In the genomic region with DNA sequence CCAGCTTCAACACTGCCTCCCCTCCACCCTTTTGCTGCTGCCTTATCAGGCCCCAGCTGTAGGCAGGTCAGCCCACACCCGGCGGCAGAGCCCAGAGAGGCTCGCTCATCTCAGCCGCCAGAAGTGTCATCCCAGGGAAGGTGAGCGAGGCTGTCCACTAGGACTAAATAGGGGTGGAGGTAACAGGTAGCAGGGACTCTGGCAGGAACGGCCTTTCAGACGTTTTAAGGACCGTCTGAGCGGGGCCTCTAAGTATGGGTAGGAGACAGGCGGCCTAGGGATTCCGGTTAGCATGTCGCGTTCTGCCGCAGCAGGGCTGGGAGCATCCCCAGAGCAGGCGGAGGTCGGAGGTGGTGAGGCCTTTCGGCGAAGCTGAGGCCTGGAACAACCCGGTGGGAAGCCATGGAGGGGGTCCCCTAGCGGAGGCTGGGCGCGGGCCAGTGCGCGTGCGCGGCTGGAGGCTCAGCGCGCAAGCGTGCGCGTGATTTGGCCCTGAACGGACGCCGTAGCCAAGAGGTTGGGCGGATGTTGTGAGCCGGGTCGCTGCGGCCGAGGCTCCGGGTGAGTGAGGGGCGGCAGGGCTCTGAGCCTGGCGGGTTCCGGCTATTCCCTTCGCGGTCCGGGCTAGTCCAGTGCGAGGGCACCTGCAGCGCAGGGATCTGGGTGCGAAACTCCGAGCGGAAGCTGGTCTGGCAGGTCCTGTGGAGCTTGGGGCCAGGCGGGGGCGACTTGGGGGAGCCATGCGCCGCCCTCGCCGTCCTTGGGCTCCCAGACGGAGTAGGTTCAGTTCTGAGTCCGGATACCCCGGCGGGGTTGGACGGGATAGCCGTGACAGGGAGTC, we compare ENCODE assay signal across 8 cellular contexts. TPM values are rescaled to one million over a fixed set of nuclear protein-coding genes. Genes with fewer than 3 reads are reported as not detected.
DNase-seq lines count a peak whose midpoint lies in the region; ATAC-seq and TF ChIP-seq lines count a peak whose summit lies in the region.

TSS of gene MST1 (minus strand) at position 429 of the 841 bp plus-strand sequence. CDS start 783 bp downstream, outside the sequence.
TSS of gene RNF123 (plus strand) at position 512 of the 841 bp plus-strand sequence. CDS start 1,609 bp downstream, outside the sequence.

- no peaks in the 10 kb centered on the region for H4K20me1 ChIP-seq in hepatocyte (ENCODE audit: insufficient read depth, poor library complexity, severe bottlenecking)

- peak within 1 kb of the TSS; percentile 97 for H2AFZ ChIP-seq in hepatocyte

- intact Hi-C loops in ascending aorta (cut with DNase I) (loop anchor here (1.0 kb wide), 1 partner anchor 34 kb away; the partner anchor contains the start of gene GMPPB), gastrocnemius medialis (cut with DNase I; ENCODE audit: low total_unique reads) (loop anchor here (2.0 kb wide), 1 partner anchor 14 kb away; the partner anchor contains the start of gene APEH)

- DNase-seq in ascending aorta (ENCODE audit: low spot score in 2 of 2), result peak in 1 of 2 donors; percentile 94
- peak; percentile 95 for DNase-seq in hepatocyte (ENCODE audit: low spot score)
- peak; percentile 78 to 86 for DNase-seq in gastrocnemius medialis
- DNase-seq in NCI-H446 (lab: John Stamatoyannopoulos, UW), result no peak
- DNase-seq in DMS153 treated with DMSO at 0.1 percent for 48 hours (lab: John Stamatoyannopoulos, UW; ENCODE audit: unreplicated experiment), result no peak

- H3K4me1 ChIP-seq in ascending aorta (peaks cover 0 to 24% of the 10 kb centered on the region in 2 donors), hepatocyte (ENCODE audit: insufficient read depth) (peaks cover 9% of the 10 kb centered on the region), gastrocnemius medialis (peaks cover 47 to 63% of the 10 kb centered on the region in 2 donors)

- no peaks in the 10 kb centered on the region for H3K36me3 ChIP-seq in ascending aorta
- H3K36me3 ChIP-seq in hepatocyte (replicated peaks; ENCODE audit: insufficient read depth, low read depth), result no peaks in the 10 kb centered on the region
- no peaks in the 10 kb centered on the region for H3K36me3 ChIP-seq in gastrocnemius medialis

- H3K27me3 ChIP-seq in ascending aorta (no peaks in the 10 kb centered on the region), hepatocyte (no peaks in the 10 kb centered on the region), gastrocnemius medialis (peaks cover 0 to 3% (median 0%) of the 10 kb centered on the region in 3 donors)

- H3K79me2 ChIP-seq in hepatocyte, result peaks cover 43% of the 10 kb centered on the region

- H3K4me2 ChIP-seq in hepatocyte, result peak within 1 kb of the TSS; percentile 93

- in situ Hi-C loops in gastrocnemius medialis (cut with MboI; ENCODE audit: low sequenced_read_pairs in 4 of 4), result no loop called here

- peak; percentile 18 to 45 (median 24) for TF ChIP-seq CTCF in ascending aorta (IDR thresholded peaks at IDR 0.05)
- TF ChIP-seq CTCF in hepatocyte (IDR thresholded peaks at IDR 0.05; ENCODE audit: poor library complexity), result peak; percentile 18
- TF ChIP-seq CTCF in gastrocnemius medialis (IDR thresholded peaks at IDR 0.05 in 4 of 5, conservative IDR thresholded peaks at IDR 0.05 in 1 of 5), result peak in 4 of 5 experiments; percentile 27 to 51 (median 41)

- H3K4me3 ChIP-seq in ascending aorta (peak within 1 kb of the TSS; percentile 88 to 92), hepatocyte (peak within 1 kb of the TSS; percentile 95), gastrocnemius medialis (peak within 1 kb of the TSS; percentile 91 to 100 (median 98))

- H3K9me2 ChIP-seq in hepatocyte (replicated peaks; ENCODE audit: insufficient read depth), result no peaks in the 10 kb centered on the region

- WGBS in hepatocyte (ENCODE audit: low lambda C conversion rate, missing lambda C conversion rate), result 3% methylated on average over 55 of the region's 63 CpGs

- TF ChIP-seq POLR2A in GM10847 (IDR thresholded peaks at IDR 0.05; ENCODE audit: extremely low read depth, insufficient read length), result peak; percentile 51
- TF ChIP-seq POLR2A in Raji (IDR thresholded peaks at IDR 0.05; ENCODE audit: insufficient read depth, low read depth, low read length), result peak; percentile 93
- TF ChIP-seq POLR2A in gastrocnemius medialis (IDR thresholded peaks at IDR 0.05), result peak; percentile 82 to 83

- H3K27ac ChIP-seq in ascending aorta (peak within 1 kb of the TSS; percentile 67 to 71), hepatocyte (peak within 1 kb of the TSS; percentile 95), gastrocnemius medialis (peak within 1 kb of the TSS; percentile 92 to 99 (median 96))

- H3K9me3 ChIP-seq in ascending aorta, result no peaks in the 10 kb centered on the region
- H3K9me3 ChIP-seq in hepatocyte (ENCODE audit: low read depth), result no peaks in the 10 kb centered on the region
- H3K9me3 ChIP-seq in gastrocnemius medialis, result no peaks in the 10 kb centered on the region

- ATAC-seq in HG02759 (IDR thresholded peaks at IDR 0.05; ENCODE audit: unreplicated experiment) (peak; percentile 70), gastrocnemius medialis (peak; percentile 73 to 81)

RNA-seq across cellular contexts. Expression of gene MST1, which starts in this region (rescaled TPM):
- total RNA-seq in ascending aorta (12.6 TPM), hepatocyte (90.3 and 116 TPM in 2 replicates), gastrocnemius medialis (1 to 10 TPM in 3 of 4 donors, under 1 TPM in 1; 0.10 to 4.8 (median 2.4) TPM)
- 137 and 158 TPM in 2 replicates for polyA plus RNA-seq in hepatocyte

RNA-seq across cellular contexts. Expression of gene RNF123, which starts in this region (rescaled TPM):
- total RNA-seq in ascending aorta (33.1 TPM), hepatocyte (27.7 and 32.1 TPM in 2 replicates), gastrocnemius medialis (100 to 1,000 TPM in 3 of 4 donors, 10 to 100 TPM in 1; 82.8 to 132 (median 128) TPM)
- polyA plus RNA-seq in hepatocyte, result 34.6 and 39.1 TPM in 2 replicates

Comparison
In these comparisons a context has a peak if more than half of its experiments do, and no peak if none do; other contexts are left out.
1. DNase-seq: peak in hepatocyte (single experiment) and gastrocnemius medialis (2 of 2); none in NCI-H446 (0 of 2) and DMS153 treated with DMSO at 0.1 percent for 48 hours (single experiment).
2. Peak in every context shown above with its lines, with median percentiles within 50 percentile points of each other: POLR2A ChIP-seq, H3K27ac ChIP-seq, H3K4me3 ChIP-seq and CTCF ChIP-seq.